ENCODE assay signal across 13 cellular contexts in genomic region chr19:33864311-33864850, GRCh38.
"Had no signal": no experiment of that assay in that cellular context is flagged by ENCODE, and none has a peak within 500 bp of the region (broad histone marks: within the 10 kb centered on the region; RNA-seq: fewer than 3 reads in every experiment).

No MANE protein-coding gene starts in this region.

- H3K36me3 ChIP-seq: right lobe of liver had no signal

- H3K9me3 ChIP-seq: right lobe of liver had no signal

- H3K27ac ChIP-seq: right lobe of liver had no signal

- H3K4me3 ChIP-seq: right lobe of liver had no signal

- H3K27me3 ChIP-seq: right lobe of liver had no signal

- ATAC-seq: effector memory CD8-positive, alpha-beta T cell; stimulated activated naive CD8-positive, alpha-beta T cell treated with anti-CD3 and anti-CD28 coated beads, Interleukin-15, Interleukin-2, amounts not matched to agents 100 U/mL and 50 U/mL, for 24 hours had no signal

- H3K4me1 ChIP-seq: right lobe of liver had no signal

- FAIRE-seq: astrocyte, urothelium cell line had no signal

- DNase-seq: activated B cell treated with CpG ODN at 0.5 μM for 24 hours; activated CD4-positive, alpha-beta T cell treated with anti-CD3 and anti-CD28 coated beads, Interleukin-2, amount 10 ng/mL, durations not matched to agents 24 days and 14 days; activated naive CD4-positive, alpha-beta T cell treated with anti-CD3 and anti-CD28 coated beads for 36 hours; caudate nucleus; cortex of kidney; effector memory CD8-positive, alpha-beta T cell; hippocampal formation; nucleus accumbens; right lobe of liver; stimulated activated CD4-positive, alpha-beta T cell treated with anti-CD3 and anti-CD28 coated beads, Interleukin-12 subunit alpha, Interleukin-12 subunit beta, amount 100 ng/mL, for 4 hours; stimulated activated naive CD8-positive, alpha-beta T cell treated with anti-CD3 and anti-CD28 coated beads, Interleukin-15, Interleukin-2, amounts not matched to agents 100 U/mL and 50 U/mL, for 24 hours had no signal
